1 cellular context compared by ENCODE assay signal in genomic region chr1:54810144-54810942, GRCh38.
A peak's percentile ranks its signal among the peaks of the same experiment; 100 is the strongest.
TF ChIP-seq lines count a peak whose summit lies in the region.

No MANE protein-coding gene starts in this region.

TF ChIP-seq in HEK293, 187 proteins besides CTCF, POLR2A, EP300 and RAD21 (continued from another document):
- TF ChIP-seq ZNF704 (tag by site-specific recombination; IDR thresholded peaks at IDR 0.05) (no peak), PRDM1 (tag by site-specific recombination; IDR thresholded peaks at IDR 0.05) (no peak), GLIS1 (tag by site-specific recombination; IDR thresholded peaks at IDR 0.05) (peak; percentile 18; the same call in 1 of the 2 replicates), ZSCAN30 (tag by site-specific recombination; IDR thresholded peaks at IDR 0.05) (peak; percentile 78), ZNF140 (tag by site-specific recombination; IDR thresholded peaks at IDR 0.05) (no peak), RBAK (tag by site-specific recombination; IDR thresholded peaks at IDR 0.05) (no peak), PATZ1 (tag by site-specific recombination; IDR thresholded peaks at IDR 0.05) (0 out of 2 replicates have a peak, but pooled peaks have one; percentile 23), ZBTB44 (tag by site-specific recombination; IDR thresholded peaks at IDR 0.05) (no peak), YY2 (tag by site-specific recombination; IDR thresholded peaks at IDR 0.05) (no peak), ZNF426 (tag by site-specific recombination; IDR thresholded peaks at IDR 0.05) (no peak), ZNF391 (tag by site-specific recombination; IDR thresholded peaks at IDR 0.05; ENCODE audit: borderline replicate concordance, low read depth) (no peak), ZNF654 (tag by site-specific recombination; IDR thresholded peaks at IDR 0.05; ENCODE audit: low read depth) (peak; percentile 95), IKZF3 (tag by site-specific recombination; IDR thresholded peaks at IDR 0.05) (peak; percentile 65; the same call in 1 of the 2 replicates), ZNF530 (tag by site-specific recombination; IDR thresholded peaks at IDR 0.05; ENCODE audit: low read depth) (no peak), ZBTB1 (tag by site-specific recombination; IDR thresholded peaks at IDR 0.05) (no peak), ZXDB (tag by site-specific recombination; IDR thresholded peaks at IDR 0.05) (no peak), ZNF707 (tag by site-specific recombination; IDR thresholded peaks at IDR 0.05) (no peak), ZNF600 (tag by site-specific recombination; IDR thresholded peaks at IDR 0.05) (0 out of 2 replicates have a peak, but pooled peaks have one; percentile 20), ZNF26 (tag by site-specific recombination; IDR thresholded peaks at IDR 0.05) (no peak), ZNF48 (tag by site-specific recombination; IDR thresholded peaks at IDR 0.05) (no peak), MYNN (tag by site-specific recombination; IDR thresholded peaks at IDR 0.05; ENCODE audit: borderline replicate concordance) (no peak)
